ENCODE assay signal across 9 cellular contexts in the genomic region with DNA sequence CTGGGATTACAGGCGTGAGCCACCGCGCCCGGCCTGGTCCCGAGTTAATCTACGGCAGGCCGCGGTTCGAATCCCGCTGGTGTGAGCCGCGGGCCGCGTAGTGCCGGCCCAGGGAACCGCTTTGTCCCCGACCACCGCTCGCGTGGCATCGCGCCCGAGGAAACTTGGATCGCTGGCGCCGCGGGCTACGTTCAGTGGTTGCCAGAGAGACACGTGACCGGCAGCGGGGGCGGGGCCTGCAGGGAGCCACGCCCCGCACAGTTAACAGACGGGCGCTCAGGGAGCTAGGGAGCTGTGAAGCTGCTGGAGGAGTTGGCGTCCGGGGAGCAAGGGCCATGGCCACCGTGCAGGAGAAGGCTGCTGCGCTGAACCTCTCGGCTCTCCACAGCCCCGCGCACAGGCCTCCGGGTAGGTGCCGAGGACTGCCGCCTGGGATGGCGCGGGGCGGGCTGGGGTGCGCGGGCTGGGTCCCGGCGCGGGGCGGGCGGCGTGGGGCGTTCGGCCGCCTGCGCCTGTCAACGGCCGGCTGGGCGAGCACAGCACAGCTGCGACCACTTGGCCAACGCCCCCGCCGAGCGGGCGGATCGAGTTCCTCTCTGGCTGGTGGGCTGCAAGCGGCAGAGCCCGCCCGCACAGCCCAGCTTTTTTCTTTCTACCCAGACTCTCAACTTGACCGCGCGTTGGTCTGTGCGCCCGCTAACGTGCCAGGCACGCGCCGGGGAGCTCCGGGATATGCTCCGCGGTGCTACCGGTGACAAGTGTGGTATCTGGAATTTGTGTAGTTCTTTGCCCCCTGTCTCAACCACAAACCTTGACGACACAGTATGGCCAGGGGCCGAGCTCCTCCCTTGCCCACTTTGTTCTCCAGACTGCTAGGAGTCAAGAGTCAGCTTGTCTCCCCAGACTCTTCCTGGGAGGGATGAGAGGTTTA. TPM values are rescaled to one million over a fixed set of nuclear protein-coding genes. Genes with fewer than 3 reads are reported as not detected.
A peak's percentile ranks its signal among the peaks of the same experiment; 100 is the strongest.
DNase-seq lines count a peak whose midpoint lies in the region; ATAC-seq and TF ChIP-seq lines count a peak whose summit lies in the region.
"Had no signal": no experiment of that assay in that cellular context is flagged by ENCODE, and none has a peak within 500 bp of the region (broad histone marks: within the 10 kb centered on the region; RNA-seq: fewer than 3 reads in every experiment).

A gene (plus strand): TSS at position 258 of the 931 bp plus-strand sequence. CDS start 78 bp downstream, at position 336.

- H3K27me3 Mint-ChIP-seq in activated CD4-positive, alpha-beta T cell treated with anti-CD3 and anti-CD28 coated beads for 36 hours, result peaks cover 29% of the 10 kb centered on the region

- no peaks in the 10 kb centered on the region for H3K36me3 ChIP-seq in colonic mucosa

- no peak for TF ChIP-seq CTCF in colonic mucosa (IDR thresholded peaks at IDR 0.05)

- no peaks in the 10 kb centered on the region for H3K27me3 ChIP-seq in colonic mucosa

- CTCF ChIA-PET in activated CD4-positive, alpha-beta T cell treated with anti-CD3 and anti-CD28 coated beads for 36 hours (lab: Charles Lee), result interaction anchor here (0.9 to 1.5 kb wide), 8 partner anchors 12 to 146 kb away, joined by 3 to 6 read pairs (median 4); a partner anchor contains a TSS

- intact Hi-C loops in activated CD4-positive, alpha-beta T cell treated with anti-CD3 and anti-CD28 coated beads for 36 hours (cut with DNase I, micrococcal nuclease), result loop anchor here in 1 of 2 experiments (1.0 to 5.0 kb wide), 2 partner anchors 23 to 434 kb away; a partner anchor contains a TSS
- intact Hi-C loops in colonic mucosa (cut with DNase I), result no loop called here

- H3K27ac Mint-ChIP-seq in activated CD4-positive, alpha-beta T cell treated with anti-CD3 and anti-CD28 coated beads for 36 hours, result peak within 1 kb of the TSS; percentile 37

- H3K9me3 Mint-ChIP-seq in activated CD4-positive, alpha-beta T cell treated with anti-CD3 and anti-CD28 coated beads for 36 hours (ENCODE audit: low read depth), result no peaks in the 10 kb centered on the region

- peak; percentile 64 for ATAC-seq in HG03064 (IDR thresholded peaks at IDR 0.05; ENCODE audit: low read depth, unreplicated experiment)
- ATAC-seq in activated CD4-positive, alpha-beta T cell treated with anti-CD3 and anti-CD28 coated beads for 36 hours, result peak; percentile 81

- POLR2A ChIA-PET in activated CD4-positive, alpha-beta T cell treated with anti-CD3 and anti-CD28 coated beads for 36 hours (lab: Charles Lee), result interaction anchor here (0.5 to 1.1 kb wide), 2 partner anchors 23 to 1064 kb away, joined by 3 to 6 read pairs; a partner anchor contains a TSS

- peak within 1 kb of the TSS; percentile 44 for H3K4me3 ChIP-seq in colonic mucosa

- H3K4me3 Mint-ChIP-seq in activated CD4-positive, alpha-beta T cell treated with anti-CD3 and anti-CD28 coated beads for 36 hours, result peak within 1 kb of the TSS; percentile 75

- H3K9me3 ChIP-seq in colonic mucosa, result no peaks in the 10 kb centered on the region

- no peaks in the 10 kb centered on the region for H3K36me3 Mint-ChIP-seq in activated CD4-positive, alpha-beta T cell treated with anti-CD3 and anti-CD28 coated beads for 36 hours (ENCODE audit: low read depth)

- H3K27ac ChIP-seq in colonic mucosa, result peak within 1 kb of the TSS; percentile 25
- H3K27ac ChIP-seq: 22Rv1 had no signal

- peaks cover 3% of the 10 kb centered on the region for H3K4me1 ChIP-seq in colonic mucosa

- DNase-seq in SIG-M5 treated with dmso at 0.1 percent for 504 hours (lab: John Stamatoyannopoulos, UW; ENCODE audit: unreplicated experiment) (peak; percentile 15), SIG-M5 (lab: John Stamatoyannopoulos, UW) (no peak), NCI-H2227 (lab: John Stamatoyannopoulos, UW; ENCODE audit: unreplicated experiment) (peak; percentile 98), colonic mucosa (peak; percentile 95), left kidney (ENCODE audit: low read depth, low spot score) (peak; percentile 97)
- DNase-seq in activated CD4-positive, alpha-beta T cell treated with anti-CD3 and anti-CD28 coated beads for 36 hours, result peak; percentile 90
- peak; percentile 17 to 73 for DNase-seq in stimulated activated CD4-positive, alpha-beta T cell treated with anti-CD3 and anti-CD28 coated beads, Interleukin-1b, Interleukin-23, amount 100 ng/mL, for 1 hour (ENCODE audit: low read depth in 2 of 2)

- peak within 1 kb of the TSS in 1 of 2 donors; percentile 71 for H3K9ac ChIP-seq in colonic mucosa (ENCODE audit: low read depth in 2 of 2, low read length in 2 of 2)

- H3K4me1 Mint-ChIP-seq in activated CD4-positive, alpha-beta T cell treated with anti-CD3 and anti-CD28 coated beads for 36 hours, result peaks cover 43% of the 10 kb centered on the region

RNA-seq across cellular contexts. Expression of the gene that starts here (rescaled TPM):
- 1 to 10 TPM; 2.0 to 2.3 TPM for total RNA-seq in activated CD4-positive, alpha-beta T cell treated with anti-CD3 and anti-CD28 coated beads for 36 hours
- total RNA-seq in colonic mucosa, result 1 to 10 TPM; 6.1 to 7.5 TPM
